8 cellular contexts compared by ENCODE assay signal in genomic region chr1:52928083-52928404, GRCh38. TPM values are rescaled to one million over a fixed set of nuclear protein-coding genes. Genes with fewer than 3 reads are reported as not detected.
DNase-seq lines count a peak whose midpoint lies in the region; ATAC-seq and TF ChIP-seq lines count a peak whose summit lies in the region.

No MANE protein-coding gene starts in this region.

- H3K4me3 ChIP-seq in GM12875 (ENCODE audit: low read depth, low read length) (peak overlapping the region; percentile 74), SJCRH30 (peak overlapping the region; percentile 84), fibroblast of pulmonary artery (replicated peaks; ENCODE audit: low read depth, low read length) (peak overlapping the region; percentile 77), ovary (peak overlapping the region; percentile 74)

- H3K9me3 ChIP-seq in SJCRH30 (replicated peaks) (no peaks in the 10 kb centered on the region), ovary (no peaks in the 10 kb centered on the region)

- intact Hi-C loops in ovary (cut with DNase I) = loop anchor here in 1 of 4 donors (10.0 kb wide), 2 partner anchors 223 to 1953 kb away; partner anchors contain the start of gene CDKN2C

- no peak for ATAC-seq in GM19455 (IDR thresholded peaks at IDR 0.05; ENCODE audit: unreplicated experiment)
- no peak for ATAC-seq in GM18520 (IDR thresholded peaks at IDR 0.05; ENCODE audit: unreplicated experiment)
- no peak for ATAC-seq in HG03571 (IDR thresholded peaks at IDR 0.05; ENCODE audit: unreplicated experiment)

- 14 to 22% (median 21%) methylated on average over 11 of the region's 11 CpGs for WGBS in ovary, 3 donors

- no peak for TF ChIP-seq POLR2A in ovary (IDR thresholded peaks at IDR 0.05)

- no peak for TF ChIP-seq CTCF in GM12875 (IDR thresholded peaks at IDR 0.05; ENCODE audit: borderline replicate concordance, insufficient read depth, low read depth, low read length)
- TF ChIP-seq CTCF in fibroblast of pulmonary artery (IDR thresholded peaks at IDR 0.05; ENCODE audit: low read length, missing control alignments) = no peak
- no peak for TF ChIP-seq CTCF in ovary (IDR thresholded peaks at IDR 0.05)

- TF ChIP-seq EP300 in ovary (IDR thresholded peaks at IDR 0.05) = no peak

- H3K36me3 ChIP-seq in SJCRH30 (no peaks in the 10 kb centered on the region), ovary (no peaks in the 10 kb centered on the region)

- H3K4me1 ChIP-seq in SJCRH30 (no peaks in the 10 kb centered on the region), ovary (ENCODE audit: insufficient read depth) (peaks cover 9% of the 10 kb centered on the region)

- DNase-seq in SJCRH30 (no peak), fibroblast of pulmonary artery (ENCODE audit: low read depth) (no peak), ovary (no peak), NCI-H1694 (lab: John Stamatoyannopoulos, UW) (no peak)

- H3K27ac ChIP-seq in SJCRH30 (no peak overlapping the region), ovary (peak overlapping the region in 1 of 2 donors; percentile 72)

- H3K27me3 ChIP-seq in SJCRH30 = no peaks in the 10 kb centered on the region
- no peaks in the 10 kb centered on the region for H3K27me3 ChIP-seq in ovary

RNA-seq across cellular contexts. Expression of gene SCP2, which starts 1.0 kb away (rescaled TPM):
- total RNA-seq in SJCRH30 (2014; rRNA removed; shearing (Covaris generic)) = 107 and 118 TPM in 2 replicates
- total RNA-seq in ovary = 100 to 1,000 TPM in 5 of 7 donors, 10 to 100 TPM in 2; 58.4 to 150 (median 105) TPM
- polyA plus RNA-seq in ovary = 100 to 1,000 TPM in 1 of 2 donors, 10 to 100 TPM in 1; 93.7 to 161 TPM

RNA-seq across cellular contexts. Expression of gene ECHDC2, which starts 6.5 kb away (rescaled TPM):
- total RNA-seq in SJCRH30 (2014; rRNA removed; shearing (Covaris generic)) = 0.35 and 1.2 TPM in 2 replicates
- total RNA-seq in ovary = 100 to 1,000 TPM; 145 to 310 (median 184) TPM
- 100 to 1,000 TPM; 220 to 224 TPM for polyA plus RNA-seq in ovary

Comparison
In these comparisons a context has a peak if more than half of its experiments do, and no peak if none do; other contexts are left out.
1. RNA of gene ECHDC2, which starts 6.5 kb away (total RNA-seq): 145 to 310 TPM in ovary; 0.35 to 1.2 TPM in SJCRH30; every median in the first group is over 10 times any median in the second.
2. Peak in every context shown above with its lines, with median percentiles within 50 percentile points of each other: H3K4me3 ChIP-seq.